Comparison of ENCODE assay signal across 8 cellular contexts in the genomic region with DNA sequence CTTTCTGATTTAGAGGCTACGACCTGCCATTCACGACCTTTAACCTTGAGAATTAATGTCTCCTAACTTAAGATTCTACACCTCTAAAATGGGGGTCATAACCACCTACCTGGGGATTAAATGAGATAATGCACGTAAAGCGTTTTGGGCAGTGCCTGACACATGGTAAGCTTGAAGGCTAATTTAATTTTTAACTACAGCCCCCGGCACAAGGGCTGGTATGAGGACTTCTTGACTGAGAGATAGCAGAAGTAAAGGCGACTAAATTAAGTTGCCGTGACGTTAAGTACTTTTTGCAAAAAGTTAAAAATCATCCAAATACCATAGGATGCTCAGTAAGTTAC. TPM values are rescaled to one million over a fixed set of nuclear protein-coding genes. Genes with fewer than 3 reads are reported as not detected.
DNase-seq lines count a peak whose midpoint lies in the region; ATAC-seq and TF ChIP-seq lines count a peak whose summit lies in the region.

No MANE protein-coding gene starts in this region.

- peak overlapping the region; percentile 87 to 90 for H3K27ac ChIP-seq in right atrium auricular region
- no peak overlapping the region for H3K27ac ChIP-seq in mesodermal cell (ENCODE audit: low read depth, low read length, severe bottlenecking)
- peak overlapping the region; percentile 56 for H3K27ac ChIP-seq in vagina

- H3K36me3 Mint-ChIP-seq in MCF 10A (ENCODE audit: insufficient read depth, unreplicated experiment), result peaks cover 31% of the 10 kb centered on the region

- peaks cover 16% of the 10 kb centered on the region for H3K4me1 Mint-ChIP-seq in MCF 10A (ENCODE audit: insufficient read depth, unreplicated experiment)

- peak overlapping the region; percentile 83 for H3K4me3 Mint-ChIP-seq in MCF 10A (ENCODE audit: unreplicated experiment)

- CTCF ChIA-PET in MCF 10A (lab: Yijun Ruan, JAX), result interaction anchor here (0.6 kb wide), 2 partner anchors 13 to 49 kb away, joined by 3 read pairs; no protein-coding TSS in a partner anchor

- POLR2A ChIA-PET in MCF 10A (lab: Yijun Ruan, JAX), result interaction anchor here (0.6 to 9.4 kb wide), 17 partner anchors 15 to 604 kb away, joined by 3 to 118 read pairs (median 3); a partner anchor contains a TSS

- H3K4me3 ChIP-seq in right atrium auricular region (peak overlapping the region; percentile 81 to 82), mesodermal cell (ENCODE audit: extremely low read depth, insufficient read depth, low read length, poor library complexity, severe bottlenecking) (peak overlapping the region; percentile 86), vagina (peak overlapping the region; percentile 53 to 68)

- H3K36me3 ChIP-seq in right atrium auricular region (no peaks in the 10 kb centered on the region), mesodermal cell (ENCODE audit: control insufficient read depth, insufficient read depth, low read length) (no peaks in the 10 kb centered on the region), vagina (no peaks in the 10 kb centered on the region)

- no peak for ATAC-seq in Right ventricle myocardium inferior
- no peak for ATAC-seq in GM21526 (IDR thresholded peaks at IDR 0.05; ENCODE audit: low FRiP score, unreplicated experiment)

- H3K27ac Mint-ChIP-seq in MCF 10A (ENCODE audit: low read depth, unreplicated experiment), result peak overlapping the region; percentile 90

- no peaks in the 10 kb centered on the region for H3K9me3 Mint-ChIP-seq in MCF 10A (ENCODE audit: unreplicated experiment)

- no peak for TF ChIP-seq POLR2A in vagina (IDR thresholded peaks at IDR 0.05)

- H3K27me3 ChIP-seq in right atrium auricular region (no peaks in the 10 kb centered on the region), vagina (no peaks in the 10 kb centered on the region)

- DNase-seq in right atrium auricular region (ENCODE audit: low spot score) (no peak), Right ventricle myocardium inferior (ENCODE audit: missing footprints) (no peak), MCF 10A (ENCODE audit: unreplicated experiment) (no peak), vagina (ENCODE audit: extremely low spot score in 2 of 2) (no peak), DMS53 (lab: John Stamatoyannopoulos, UW) (no peak), globus pallidus (ENCODE audit: low spot score) (no peak)

- WGBS in mesodermal cell (ENCODE audit: insufficient coverage in 2 of 2), 2 experiments, result 0% methylated on average over 3 of the region's 8 CpGs; no CpG with 5 or more reads in 1 of the 2 experiments

- intact Hi-C loops in Right ventricle myocardium inferior (cut with DNase I) (loop anchor here (10.0 kb wide), 1 partner anchor 545 kb away; no protein-coding TSS in a partner anchor), MCF 10A (cut with micrococcal nuclease) (no loop called here), vagina (cut with DNase I) (no loop called here)

- BruUV-seq in MCF 10A (replicated peaks; lab: Mats Ljungman, UMichigan), result no TSS peak

- no peaks in the 10 kb centered on the region for H3K27me3 Mint-ChIP-seq in MCF 10A (ENCODE audit: insufficient read depth, unreplicated experiment)

- TF ChIP-seq CTCF in right atrium auricular region (IDR thresholded peaks at IDR 0.05) (no peak), MCF 10A (IDR thresholded peaks at IDR 0.05; ENCODE audit: unreplicated experiment) (no peak), vagina (IDR thresholded peaks at IDR 0.05) (no peak)

- H3K4me1 ChIP-seq in right atrium auricular region (peaks cover 0 to 49% of the 10 kb centered on the region in 2 donors), mesodermal cell (ENCODE audit: control insufficient read depth, insufficient read depth, low read length, poor library complexity, severe bottlenecking) (no peaks in the 10 kb centered on the region), vagina (peaks cover 21% of the 10 kb centered on the region)

- H3K9me3 ChIP-seq in right atrium auricular region (no peaks in the 10 kb centered on the region), mesodermal cell (ENCODE audit: control insufficient read depth, low read length) (no peaks in the 10 kb centered on the region), vagina (no peaks in the 10 kb centered on the region)

RNA-seq across cellular contexts. Expression of a gene that starts 0.5 kb away (rescaled TPM):
- total RNA-seq in right atrium auricular region (10 to 100 TPM; 36.0 to 53.5 TPM), Right ventricle myocardium inferior (96.9 TPM), MCF 10A (2022) (36.4 and 44.8 TPM in 2 replicates), vagina (11.0 TPM)
- 31.9 TPM for polyA plus RNA-seq in mesodermal cell (2013, experiment 1 of 2)
- 35.2 TPM for polyA plus RNA-seq in mesodermal cell (2013, experiment 2 of 2)

RNA-seq across cellular contexts. Expression of a gene that starts 4.5 kb away (rescaled TPM):
- total RNA-seq in right atrium auricular region, result 100 to 1,000 TPM; 104 to 177 TPM
- 287 TPM for total RNA-seq in Right ventricle myocardium inferior
- 84.6 and 114 TPM in 2 replicates for total RNA-seq in MCF 10A (2022)
- polyA plus RNA-seq in mesodermal cell (2013, experiment 1 of 2), result 114 TPM
- polyA plus RNA-seq in mesodermal cell (2013, experiment 2 of 2), result 114 TPM
- total RNA-seq in vagina, result 51.8 TPM
